ENCODE assay signal across 1 cellular context in the genomic region with DNA sequence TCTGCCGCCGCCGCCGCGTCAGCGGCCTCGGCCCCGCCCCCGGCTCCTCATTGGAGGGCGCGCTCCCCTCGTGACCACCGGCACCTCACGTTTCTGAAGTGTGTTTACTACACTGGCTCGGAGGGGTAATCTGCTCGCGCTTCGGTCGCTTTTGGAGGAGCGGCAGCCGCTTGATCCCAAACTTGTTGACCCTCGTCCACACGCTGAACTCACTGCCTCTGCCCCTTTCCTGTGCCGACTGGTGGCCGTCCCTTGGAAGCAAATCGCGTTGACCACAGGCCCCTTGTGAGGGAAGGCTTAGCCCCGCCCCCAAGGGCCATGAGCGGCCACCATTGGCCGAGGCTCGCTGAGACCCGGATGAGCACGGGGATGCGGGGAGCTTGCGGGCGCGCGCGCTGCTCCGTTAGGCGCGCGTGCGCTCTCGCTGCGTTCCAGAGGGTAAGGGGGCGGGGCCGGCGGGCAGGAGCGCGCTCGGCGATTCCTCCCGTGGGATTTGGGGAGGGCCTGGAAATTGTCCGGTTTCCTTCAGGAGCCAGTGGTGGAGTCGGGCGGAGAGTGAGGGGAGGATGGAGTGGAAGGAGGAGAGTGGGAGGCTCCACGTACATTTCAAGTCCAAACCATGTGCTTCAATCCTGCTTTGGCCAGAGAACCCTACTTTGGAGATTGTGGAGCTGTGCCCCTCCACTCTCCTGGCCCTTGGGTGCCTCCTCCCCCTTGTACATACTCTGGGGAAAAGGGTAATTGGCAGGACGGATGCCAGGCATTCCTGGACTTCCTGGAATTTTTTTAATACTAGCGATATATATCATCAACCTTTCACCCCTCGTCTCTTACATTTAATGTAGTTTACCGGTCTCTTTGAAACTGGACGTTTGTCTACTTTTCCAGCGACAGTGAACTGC.
TF ChIP-seq lines count a peak whose summit lies in the region.

A gene (minus strand): TSS at position 3 of the 902 bp plus-strand sequence. CDS start 588 bp downstream, outside the sequence.

TF ChIP-seq in HepG2, 621 proteins besides CTCF, POLR2A, EP300 and RAD21 (continued from another document and continues in another):
- TF ChIP-seq, protein P1, sequence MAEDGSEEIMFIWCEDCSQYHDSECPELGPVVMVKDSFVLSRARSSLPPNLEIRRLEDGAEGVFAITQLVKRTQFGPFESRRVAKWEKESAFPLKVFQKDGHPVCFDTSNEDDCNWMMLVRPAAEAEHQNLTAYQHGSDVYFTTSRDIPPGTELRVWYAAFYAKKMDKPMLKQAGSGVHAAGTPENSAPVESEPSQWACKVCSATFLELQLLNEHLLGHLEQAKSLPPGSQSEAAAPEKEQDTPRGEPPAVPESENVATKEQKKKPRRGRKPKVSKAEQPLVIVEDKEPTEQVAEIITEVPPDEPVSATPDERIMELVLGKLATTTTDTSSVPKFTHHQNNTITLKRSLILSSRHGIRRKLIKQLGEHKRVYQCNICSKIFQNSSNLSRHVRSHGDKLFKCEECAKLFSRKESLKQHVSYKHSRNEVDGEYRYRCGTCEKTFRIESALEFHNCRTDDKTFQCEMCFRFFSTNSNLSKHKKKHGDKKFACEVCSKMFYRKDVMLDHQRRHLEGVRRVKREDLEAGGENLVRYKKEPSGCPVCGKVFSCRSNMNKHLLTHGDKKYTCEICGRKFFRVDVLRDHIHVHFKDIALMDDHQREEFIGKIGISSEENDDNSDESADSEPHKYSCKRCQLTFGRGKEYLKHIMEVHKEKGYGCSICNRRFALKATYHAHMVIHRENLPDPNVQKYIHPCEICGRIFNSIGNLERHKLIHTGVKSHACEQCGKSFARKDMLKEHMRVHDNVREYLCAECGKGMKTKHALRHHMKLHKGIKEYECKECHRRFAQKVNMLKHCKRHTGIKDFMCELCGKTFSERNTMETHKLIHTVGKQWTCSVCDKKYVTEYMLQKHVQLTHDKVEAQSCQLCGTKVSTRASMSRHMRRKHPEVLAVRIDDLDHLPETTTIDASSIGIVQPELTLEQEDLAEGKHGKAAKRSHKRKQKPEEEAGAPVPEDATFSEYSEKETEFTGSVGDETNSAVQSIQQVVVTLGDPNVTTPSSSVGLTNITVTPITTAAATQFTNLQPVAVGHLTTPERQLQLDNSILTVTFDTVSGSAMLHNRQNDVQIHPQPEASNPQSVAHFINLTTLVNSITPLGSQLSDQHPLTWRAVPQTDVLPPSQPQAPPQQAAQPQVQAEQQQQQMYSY (CRISPR knock-in tag; IDR thresholded peaks at IDR 0.05): no peak
- TF ChIP-seq PHF20 (CRISPR knock-in tag; IDR thresholded peaks at IDR 0.05): peak; percentile 53
- no peak for TF ChIP-seq GPN1 (CRISPR knock-in tag; IDR thresholded peaks at IDR 0.05; ENCODE audit: borderline replicate concordance)
- TF ChIP-seq CBX2 (IDR thresholded peaks at IDR 0.05; ENCODE audit: low read depth, low read length): no peak
- no peak for TF ChIP-seq CBX2 (CRISPR knock-in tag; IDR thresholded peaks at IDR 0.05; ENCODE audit: low read depth)
- TF ChIP-seq ZNF451 (CRISPR knock-in tag; IDR thresholded peaks at IDR 0.05): no peak; the same call in 1 of the 2 replicates
- no peak; the same call in 1 of the 2 replicates for TF ChIP-seq ZNF598 (CRISPR knock-in tag; IDR thresholded peaks at IDR 0.05; ENCODE audit: borderline replicate concordance)
- no peak for TF ChIP-seq ZNF75D (CRISPR knock-in tag; IDR thresholded peaks at IDR 0.05; ENCODE audit: borderline replicate concordance)
- TF ChIP-seq ZNF619 (CRISPR knock-in tag; IDR thresholded peaks at IDR 0.05): no peak
- TF ChIP-seq SMC3 (IDR thresholded peaks at IDR 0.05; ENCODE audit: low read length): no peak
- TF ChIP-seq, protein P2, sequence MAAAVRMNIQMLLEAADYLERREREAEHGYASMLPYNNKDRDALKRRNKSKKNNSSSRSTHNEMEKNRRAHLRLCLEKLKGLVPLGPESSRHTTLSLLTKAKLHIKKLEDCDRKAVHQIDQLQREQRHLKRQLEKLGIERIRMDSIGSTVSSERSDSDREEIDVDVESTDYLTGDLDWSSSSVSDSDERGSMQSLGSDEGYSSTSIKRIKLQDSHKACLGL (CRISPR knock-in tag; IDR thresholded peaks at IDR 0.05): peak; percentile 62; the same call in 1 of the 2 replicates
- TF ChIP-seq, protein P3, sequence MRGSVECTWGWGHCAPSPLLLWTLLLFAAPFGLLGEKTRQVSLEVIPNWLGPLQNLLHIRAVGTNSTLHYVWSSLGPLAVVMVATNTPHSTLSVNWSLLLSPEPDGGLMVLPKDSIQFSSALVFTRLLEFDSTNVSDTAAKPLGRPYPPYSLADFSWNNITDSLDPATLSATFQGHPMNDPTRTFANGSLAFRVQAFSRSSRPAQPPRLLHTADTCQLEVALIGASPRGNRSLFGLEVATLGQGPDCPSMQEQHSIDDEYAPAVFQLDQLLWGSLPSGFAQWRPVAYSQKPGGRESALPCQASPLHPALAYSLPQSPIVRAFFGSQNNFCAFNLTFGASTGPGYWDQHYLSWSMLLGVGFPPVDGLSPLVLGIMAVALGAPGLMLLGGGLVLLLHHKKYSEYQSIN (CRISPR knock-in tag; IDR thresholded peaks at IDR 0.05; ENCODE audit: borderline replicate concordance): no peak
- TF ChIP-seq ZNF746 (CRISPR knock-in tag; IDR thresholded peaks at IDR 0.05): no peak
- TF ChIP-seq MAZ (IDR thresholded peaks at IDR 0.05; ENCODE audit: borderline replicate concordance, low read depth, low read length): peak; percentile 66; the same call in 1 of the 2 replicates
- no peak for TF ChIP-seq MAZ (CRISPR knock-in tag; IDR thresholded peaks at IDR 0.05; ENCODE audit: low read depth)
- TF ChIP-seq PAF1 (CRISPR knock-in tag; IDR thresholded peaks at IDR 0.05): no peak
- TF ChIP-seq NFATC3 (CRISPR knock-in tag; IDR thresholded peaks at IDR 0.05): no peak
- TF ChIP-seq KAT7 (CRISPR knock-in tag; IDR thresholded peaks at IDR 0.05; ENCODE audit: borderline replicate concordance): no peak
- peak; percentile 57 for TF ChIP-seq JARID2 (CRISPR knock-in tag; IDR thresholded peaks at IDR 0.05; ENCODE audit: insufficient replicate concordance)
- no peak for TF ChIP-seq CCAR2 (optimal IDR thresholded peaks at IDR 0.05; ENCODE audit: low read depth, low read length)
- no peak for TF ChIP-seq KDM6A (CRISPR knock-in tag; IDR thresholded peaks at IDR 0.05; ENCODE audit: low read depth)
- TF ChIP-seq NONO (IDR thresholded peaks at IDR 0.05): no peak
- TF ChIP-seq NONO (CRISPR knock-in tag; conservative IDR thresholded peaks at IDR 0.05): peak; percentile 51
- no peak for TF ChIP-seq NR2C2 (CRISPR knock-in tag; IDR thresholded peaks at IDR 0.05; ENCODE audit: borderline replicate concordance)
- TF ChIP-seq CBX5 (CRISPR knock-in tag; IDR thresholded peaks at IDR 0.05; ENCODE audit: borderline replicate concordance): peak; percentile 46; the same call in 1 of the 2 replicates
- TF ChIP-seq, protein P4, sequence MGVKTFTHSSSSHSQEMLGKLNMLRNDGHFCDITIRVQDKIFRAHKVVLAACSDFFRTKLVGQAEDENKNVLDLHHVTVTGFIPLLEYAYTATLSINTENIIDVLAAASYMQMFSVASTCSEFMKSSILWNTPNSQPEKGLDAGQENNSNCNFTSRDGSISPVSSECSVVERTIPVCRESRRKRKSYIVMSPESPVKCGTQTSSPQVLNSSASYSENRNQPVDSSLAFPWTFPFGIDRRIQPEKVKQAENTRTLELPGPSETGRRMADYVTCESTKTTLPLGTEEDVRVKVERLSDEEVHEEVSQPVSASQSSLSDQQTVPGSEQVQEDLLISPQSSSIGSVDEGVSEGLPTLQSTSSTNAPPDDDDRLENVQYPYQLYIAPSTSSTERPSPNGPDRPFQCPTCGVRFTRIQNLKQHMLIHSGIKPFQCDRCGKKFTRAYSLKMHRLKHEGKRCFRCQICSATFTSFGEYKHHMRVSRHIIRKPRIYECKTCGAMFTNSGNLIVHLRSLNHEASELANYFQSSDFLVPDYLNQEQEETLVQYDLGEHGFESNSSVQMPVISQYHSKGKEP (CRISPR knock-in tag; IDR thresholded peaks at IDR 0.05): no peak
- TF ChIP-seq, protein P5, sequence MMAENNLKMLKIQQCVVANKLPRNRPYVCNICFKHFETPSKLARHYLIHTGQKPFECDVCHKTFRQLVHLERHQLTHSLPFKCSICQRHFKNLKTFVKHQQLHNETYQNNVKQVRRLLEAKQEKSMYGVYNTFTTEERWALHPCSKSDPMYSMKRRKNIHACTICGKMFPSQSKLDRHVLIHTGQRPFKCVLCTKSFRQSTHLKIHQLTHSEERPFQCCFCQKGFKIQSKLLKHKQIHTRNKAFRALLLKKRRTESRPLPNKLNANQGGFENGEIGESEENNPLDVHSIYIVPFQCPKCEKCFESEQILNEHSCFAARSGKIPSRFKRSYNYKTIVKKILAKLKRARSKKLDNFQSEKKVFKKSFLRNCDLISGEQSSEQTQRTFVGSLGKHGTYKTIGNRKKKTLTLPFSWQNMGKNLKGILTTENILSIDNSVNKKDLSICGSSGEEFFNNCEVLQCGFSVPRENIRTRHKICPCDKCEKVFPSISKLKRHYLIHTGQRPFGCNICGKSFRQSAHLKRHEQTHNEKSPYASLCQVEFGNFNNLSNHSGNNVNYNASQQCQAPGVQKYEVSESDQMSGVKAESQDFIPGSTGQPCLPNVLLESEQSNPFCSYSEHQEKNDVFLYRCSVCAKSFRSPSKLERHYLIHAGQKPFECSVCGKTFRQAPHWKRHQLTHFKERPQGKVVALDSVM (CRISPR knock-in tag; IDR thresholded peaks at IDR 0.05): no peak
- no peak for TF ChIP-seq KDM2A (CRISPR knock-in tag; IDR thresholded peaks at IDR 0.05; ENCODE audit: borderline replicate concordance, low read depth)
- peak; percentile 93 for TF ChIP-seq ZFP36L1 (CRISPR knock-in tag; IDR thresholded peaks at IDR 0.05)
- TF ChIP-seq, protein P6, sequence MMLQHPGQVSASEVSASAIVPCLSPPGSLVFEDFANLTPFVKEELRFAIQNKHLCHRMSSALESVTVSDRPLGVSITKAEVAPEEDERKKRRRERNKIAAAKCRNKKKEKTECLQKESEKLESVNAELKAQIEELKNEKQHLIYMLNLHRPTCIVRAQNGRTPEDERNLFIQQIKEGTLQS (CRISPR knock-in tag; IDR thresholded peaks at IDR 0.05): no peak
- peak in 1 of 2 experiments; percentile 66; a peak in 1 of 4 replicates for TF ChIP-seq KLF16 (CRISPR knock-in tag; IDR thresholded peaks at IDR 0.05)
- no peak for TF ChIP-seq AGO2 (optimal IDR thresholded peaks at IDR 0.05; ENCODE audit: low read depth, low read length)
- peak; percentile 35; the same call in 1 of the 2 replicates for TF ChIP-seq ARNT2 (CRISPR knock-in tag; IDR thresholded peaks at IDR 0.05; ENCODE audit: low read depth)
- TF ChIP-seq ZMYM3 (CRISPR knock-in tag; IDR thresholded peaks at IDR 0.05): no peak
- TF ChIP-seq, protein P7, sequence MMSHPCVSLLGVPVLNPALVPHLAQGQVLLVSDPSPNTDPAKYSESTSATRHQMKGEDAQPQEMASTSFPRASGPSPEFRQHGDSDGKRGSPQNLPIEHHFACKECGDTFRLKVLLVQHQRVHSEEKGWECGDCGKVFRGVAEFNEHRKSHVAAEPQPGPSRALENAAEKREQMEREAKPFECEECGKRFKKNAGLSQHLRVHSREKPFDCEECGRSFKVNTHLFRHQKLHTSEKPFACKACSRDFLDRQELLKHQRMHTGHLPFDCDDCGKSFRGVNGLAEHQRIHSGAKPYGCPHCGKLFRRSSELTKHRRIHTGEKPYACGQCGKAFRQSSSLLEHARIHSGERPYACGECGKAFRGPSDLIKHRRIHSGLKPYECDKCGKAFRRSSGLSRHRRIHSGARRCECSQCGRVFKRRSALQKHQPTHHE (CRISPR knock-in tag; IDR thresholded peaks at IDR 0.05; ENCODE audit: borderline replicate concordance): peak; percentile 94; the same call in 1 of the 2 replicates
- 0 out of 2 replicates have a peak, but pooled peaks have one; percentile 1 for TF ChIP-seq HNF4A (CRISPR knock-in tag; IDR thresholded peaks at IDR 0.05)
- TF ChIP-seq KLF15 (CRISPR knock-in tag; IDR thresholded peaks at IDR 0.05; ENCODE audit: borderline replicate concordance): no peak
- no peak for TF ChIP-seq ZKSCAN8 (CRISPR knock-in tag; IDR thresholded peaks at IDR 0.05; ENCODE audit: borderline replicate concordance)
- TF ChIP-seq, protein P8, sequence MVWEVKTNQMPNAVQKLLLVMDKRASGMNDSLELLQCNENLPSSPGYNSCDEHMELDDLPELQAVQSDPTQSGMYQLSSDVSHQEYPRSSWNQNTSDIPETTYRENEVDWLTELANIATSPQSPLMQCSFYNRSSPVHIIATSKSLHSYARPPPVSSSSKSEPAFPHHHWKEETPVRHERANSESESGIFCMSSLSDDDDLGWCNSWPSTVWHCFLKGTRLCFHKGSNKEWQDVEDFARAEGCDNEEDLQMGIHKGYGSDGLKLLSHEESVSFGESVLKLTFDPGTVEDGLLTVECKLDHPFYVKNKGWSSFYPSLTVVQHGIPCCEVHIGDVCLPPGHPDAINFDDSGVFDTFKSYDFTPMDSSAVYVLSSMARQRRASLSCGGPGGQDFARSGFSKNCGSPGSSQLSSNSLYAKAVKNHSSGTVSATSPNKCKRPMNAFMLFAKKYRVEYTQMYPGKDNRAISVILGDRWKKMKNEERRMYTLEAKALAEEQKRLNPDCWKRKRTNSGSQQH (CRISPR knock-in tag; IDR thresholded peaks at IDR 0.05; ENCODE audit: low read depth): no peak
- no peak for TF ChIP-seq ZNF143 (CRISPR knock-in tag; IDR thresholded peaks at IDR 0.05)
- no peak for TF ChIP-seq RORA (CRISPR knock-in tag; IDR thresholded peaks at IDR 0.05)
- TF ChIP-seq, protein P9, sequence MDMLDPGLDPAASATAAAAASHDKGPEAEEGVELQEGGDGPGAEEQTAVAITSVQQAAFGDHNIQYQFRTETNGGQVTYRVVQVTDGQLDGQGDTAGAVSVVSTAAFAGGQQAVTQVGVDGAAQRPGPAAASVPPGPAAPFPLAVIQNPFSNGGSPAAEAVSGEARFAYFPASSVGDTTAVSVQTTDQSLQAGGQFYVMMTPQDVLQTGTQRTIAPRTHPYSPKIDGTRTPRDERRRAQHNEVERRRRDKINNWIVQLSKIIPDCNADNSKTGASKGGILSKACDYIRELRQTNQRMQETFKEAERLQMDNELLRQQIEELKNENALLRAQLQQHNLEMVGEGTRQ (IDR thresholded peaks at IDR 0.05; ENCODE audit: low read depth, low read length): peak; percentile 83
- TF ChIP-seq, protein P9 (CRISPR knock-in tag; IDR thresholded peaks at IDR 0.05; ENCODE audit: borderline replicate concordance): peak; percentile 94
